24 cellular contexts compared by ENCODE assay signal in genomic region chr10:21501109-21501508, GRCh38. TPM values are rescaled to one million over a fixed set of nuclear protein-coding genes. Genes with fewer than 3 reads are reported as not detected.
DNase-seq lines count a peak whose midpoint lies in the region; ATAC-seq and TF ChIP-seq lines count a peak whose summit lies in the region.
"Had no signal": no experiment of that assay in that cellular context is flagged by ENCODE, and none has a peak within 500 bp of the region (broad histone marks: within the 10 kb centered on the region; RNA-seq: fewer than 3 reads in every experiment).

No MANE protein-coding gene starts in this region.

- H3K9me3 Mint-ChIP-seq in WTC11 (no peaks in the 10 kb centered on the region), osteocyte (ENCODE audit: unreplicated experiment) (no peaks in the 10 kb centered on the region)
- peaks cover 3% of the 10 kb centered on the region for H3K9me3 Mint-ChIP-seq in CD8-positive, alpha-beta T cell
- H3K9me3 Mint-ChIP-seq: activated naive CD4-positive, alpha-beta T cell treated with anti-CD3 and anti-CD28 coated beads, Interleukin-2, amount 50 U/mL, for 24 hours; dendritic cell treated with granulocyte-macrophage colony-stimulating factor and Interleukin-4, amounts not matched to agents 40 ng/mL and 50 ng/mL, for 4 days; T-helper 2 cell treated with Interferon-gamma antibody and Interleukin-4, amounts not matched to agents 5 μg/mL and 100 μg/mL, for 36 hours had no signal

- POLR2A ChIA-PET in WTC11 (lab: Charles Lee), result interaction anchor here (2.6 to 6.1 kb wide), 2 partner anchors 8 to 25 kb away, joined by 19 to 103 read pairs; partner anchors contain the start of gene SKIDA1
- POLR2A ChIA-PET in CD8-positive, alpha-beta T cell (lab: Charles Lee), result no interaction called here

- DNase-seq in WTC11 (ENCODE audit: low spot score), result no peak
- peak; percentile 62 for DNase-seq in osteocyte (ENCODE audit: extremely low spot score, unreplicated experiment)
- no peak for DNase-seq in RPMI8226
- no peak for DNase-seq in coronary artery (ENCODE audit: low spot score)
- DNase-seq in CD8-positive, alpha-beta T cell, result no peak
- DNase-seq in Right ventricle myocardium superior, result no peak
- DNase-seq: activated CD4-positive, alpha-beta T cell treated with anti-CD3 and anti-CD28 coated beads, Interleukin-2, amount 50 U/mL, for 1 hour; BE2C; caudate nucleus; COR-L47; IMR-90; left lung; naive thymus-derived CD8-positive, alpha-beta T cell; NCI-H1092 treated with DMSO at 0.1 percent for 48 hours; NCI-H2081; NCI-H345; WERI-Rb-1 had no signal

- H3K36me3 Mint-ChIP-seq in WTC11 (no peaks in the 10 kb centered on the region), osteocyte (ENCODE audit: unreplicated experiment) (no peaks in the 10 kb centered on the region)
- no peaks in the 10 kb centered on the region for H3K36me3 Mint-ChIP-seq in CD8-positive, alpha-beta T cell

- peak overlapping the region; percentile 80 for H3K4me3 Mint-ChIP-seq in WTC11
- H3K4me3 Mint-ChIP-seq in osteocyte (ENCODE audit: unreplicated experiment), result no peak overlapping the region
- H3K4me3 Mint-ChIP-seq in CD8-positive, alpha-beta T cell, result no peak overlapping the region
- H3K4me3 Mint-ChIP-seq: activated naive CD4-positive, alpha-beta T cell treated with anti-CD3 and anti-CD28 coated beads, Interleukin-2, amount 50 U/mL, for 24 hours; T-helper 2 cell treated with Interferon-gamma antibody and Interleukin-4, amounts not matched to agents 5 μg/mL and 100 μg/mL, for 36 hours had no signal

- H3K27me3 Mint-ChIP-seq in WTC11 (ENCODE audit: low read depth) (peaks cover 39% of the 10 kb centered on the region), osteocyte (ENCODE audit: unreplicated experiment) (peaks cover 5% of the 10 kb centered on the region)
- H3K27me3 Mint-ChIP-seq in CD8-positive, alpha-beta T cell (ENCODE audit: low read depth), result peaks cover 44% of the 10 kb centered on the region

- peak overlapping the region; percentile 58 for H3K4me3 ChIP-seq in iPS-18c (ENCODE audit: insufficient read depth, low read depth, low read length)
- H3K4me3 ChIP-seq in coronary artery, result no peak overlapping the region
- no peak overlapping the region for H3K4me3 ChIP-seq in CD8-positive, alpha-beta T cell (ENCODE audit: low read depth, low read length)
- H3K4me3 ChIP-seq: HAP-1 had no signal

- peaks cover 53% of the 10 kb centered on the region for H3K4me1 ChIP-seq in ES-I3 (ENCODE audit: insufficient read depth, low read length)
- H3K4me1 ChIP-seq in CD8-positive, alpha-beta T cell (ENCODE audit: insufficient read depth, low read length), result peaks cover 15% of the 10 kb centered on the region
- H3K4me1 ChIP-seq: BE2C had no signal

- CTCF ChIA-PET in WTC11 (lab: Charles Lee), result interaction anchor here (0.7 to 1.8 kb wide), 3 partner anchors 8 to 452 kb away, joined by 3 to 5 read pairs (median 4); no protein-coding TSS in a partner anchor
- CTCF ChIA-PET in CD8-positive, alpha-beta T cell (lab: Charles Lee), result interaction anchor here (1.0 kb wide), 1 partner anchor 9 kb away, joined by 3 read pairs; no protein-coding TSS in a partner anchor

- H3K27me3 ChIP-seq in CD8-positive, alpha-beta T cell (ENCODE audit: insufficient read depth, low read length), result peaks cover 40% of the 10 kb centered on the region
- H3K27me3 ChIP-seq: BE2C had no signal

- peaks cover 77% of the 10 kb centered on the region for H3K4me1 Mint-ChIP-seq in WTC11
- H3K4me1 Mint-ChIP-seq in osteocyte (ENCODE audit: unreplicated experiment), result peaks cover 16% of the 10 kb centered on the region
- H3K4me1 Mint-ChIP-seq in CD8-positive, alpha-beta T cell (ENCODE audit: low read depth), result peaks cover 8% of the 10 kb centered on the region

- H3K36me3 ChIP-seq in ES-I3 (ENCODE audit: insufficient read depth, low read length), result no peaks in the 10 kb centered on the region
- no peaks in the 10 kb centered on the region for H3K36me3 ChIP-seq in CD8-positive, alpha-beta T cell (ENCODE audit: insufficient read depth, low read length)
- H3K36me3 ChIP-seq: BE2C, HAP-1, left lung, WERI-Rb-1 had no signal

- H3K27ac Mint-ChIP-seq in WTC11 (peak overlapping the region; percentile 78), osteocyte (ENCODE audit: unreplicated experiment) (no peak overlapping the region)
- no peak overlapping the region for H3K27ac Mint-ChIP-seq in CD8-positive, alpha-beta T cell
- H3K27ac Mint-ChIP-seq: activated naive CD4-positive, alpha-beta T cell treated with anti-CD3 and anti-CD28 coated beads, Interleukin-2, amount 50 U/mL, for 24 hours; dendritic cell treated with granulocyte-macrophage colony-stimulating factor and Interleukin-4, amounts not matched to agents 40 ng/mL and 50 ng/mL, for 4 days; naive thymus-derived CD8-positive, alpha-beta T cell; T-helper 2 cell treated with Interferon-gamma antibody and Interleukin-4, amounts not matched to agents 5 μg/mL and 100 μg/mL, for 36 hours had no signal

- H3K9me3 ChIP-seq in ES-I3 (ENCODE audit: control insufficient read depth, insufficient read depth, low read length) (no peaks in the 10 kb centered on the region), iPS-18c (ENCODE audit: control insufficient read depth, insufficient read depth, low read length) (no peaks in the 10 kb centered on the region)
- no peaks in the 10 kb centered on the region for H3K9me3 ChIP-seq in CD8-positive, alpha-beta T cell (ENCODE audit: low read length)
- H3K9me3 ChIP-seq: BE2C, HAP-1, left lung had no signal

- no peak overlapping the region for H3K27ac ChIP-seq in coronary artery
- no peak overlapping the region for H3K27ac ChIP-seq in CD8-positive, alpha-beta T cell (ENCODE audit: low read depth, low read length)
- H3K27ac ChIP-seq: HL-60, left lung, WERI-Rb-1 had no signal

- ATAC-seq in WTC11 (peak; percentile 2; the same call in 1 of the 2 replicates), Right ventricle myocardium superior (ENCODE audit: poor library complexity) (no peak)
- no peak for ATAC-seq in CD8-positive, alpha-beta T cell
- ATAC-seq: left lung; naive thymus-derived CD8-positive, alpha-beta T cell had no signal

- intact Hi-C loops in CD8-positive, alpha-beta T cell (cut with DNase I, micrococcal nuclease), result loop anchor here in 1 of 2 experiments (2.0 kb wide), 1 partner anchor 16 kb away; no protein-coding TSS in a partner anchor
- intact Hi-C loops in Right ventricle myocardium superior (cut with DNase I), result no loop called here

- TF ChIP-seq CTCF in WTC11 (IDR thresholded peaks at IDR 0.05), result no peak
- no peak for TF ChIP-seq CTCF in osteocyte (IDR thresholded peaks at IDR 0.05)
- TF ChIP-seq CTCF in coronary artery (IDR thresholded peaks at IDR 0.05), result no peak
- TF ChIP-seq CTCF in CD8-positive, alpha-beta T cell (IDR thresholded peaks at IDR 0.05), result no peak

- peak overlapping the region; percentile 73; the same call in 1 of the 2 replicates for H3K9ac ChIP-seq in ES-I3 (ENCODE audit: low read depth, low read length)

TF ChIP-seq in WTC11, 78 proteins besides CTCF, POLR2A, EP300 and RAD21 (continues in another document):
- no peak for TF ChIP-seq EMX1 (CRISPR knock-in tag; IDR thresholded peaks at IDR 0.05)
- TF ChIP-seq, protein P1, sequence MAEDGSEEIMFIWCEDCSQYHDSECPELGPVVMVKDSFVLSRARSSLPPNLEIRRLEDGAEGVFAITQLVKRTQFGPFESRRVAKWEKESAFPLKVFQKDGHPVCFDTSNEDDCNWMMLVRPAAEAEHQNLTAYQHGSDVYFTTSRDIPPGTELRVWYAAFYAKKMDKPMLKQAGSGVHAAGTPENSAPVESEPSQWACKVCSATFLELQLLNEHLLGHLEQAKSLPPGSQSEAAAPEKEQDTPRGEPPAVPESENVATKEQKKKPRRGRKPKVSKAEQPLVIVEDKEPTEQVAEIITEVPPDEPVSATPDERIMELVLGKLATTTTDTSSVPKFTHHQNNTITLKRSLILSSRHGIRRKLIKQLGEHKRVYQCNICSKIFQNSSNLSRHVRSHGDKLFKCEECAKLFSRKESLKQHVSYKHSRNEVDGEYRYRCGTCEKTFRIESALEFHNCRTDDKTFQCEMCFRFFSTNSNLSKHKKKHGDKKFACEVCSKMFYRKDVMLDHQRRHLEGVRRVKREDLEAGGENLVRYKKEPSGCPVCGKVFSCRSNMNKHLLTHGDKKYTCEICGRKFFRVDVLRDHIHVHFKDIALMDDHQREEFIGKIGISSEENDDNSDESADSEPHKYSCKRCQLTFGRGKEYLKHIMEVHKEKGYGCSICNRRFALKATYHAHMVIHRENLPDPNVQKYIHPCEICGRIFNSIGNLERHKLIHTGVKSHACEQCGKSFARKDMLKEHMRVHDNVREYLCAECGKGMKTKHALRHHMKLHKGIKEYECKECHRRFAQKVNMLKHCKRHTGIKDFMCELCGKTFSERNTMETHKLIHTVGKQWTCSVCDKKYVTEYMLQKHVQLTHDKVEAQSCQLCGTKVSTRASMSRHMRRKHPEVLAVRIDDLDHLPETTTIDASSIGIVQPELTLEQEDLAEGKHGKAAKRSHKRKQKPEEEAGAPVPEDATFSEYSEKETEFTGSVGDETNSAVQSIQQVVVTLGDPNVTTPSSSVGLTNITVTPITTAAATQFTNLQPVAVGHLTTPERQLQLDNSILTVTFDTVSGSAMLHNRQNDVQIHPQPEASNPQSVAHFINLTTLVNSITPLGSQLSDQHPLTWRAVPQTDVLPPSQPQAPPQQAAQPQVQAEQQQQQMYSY (CRISPR knock-in tag; IDR thresholded peaks at IDR 0.05), result no peak
- TF ChIP-seq, protein P2, sequence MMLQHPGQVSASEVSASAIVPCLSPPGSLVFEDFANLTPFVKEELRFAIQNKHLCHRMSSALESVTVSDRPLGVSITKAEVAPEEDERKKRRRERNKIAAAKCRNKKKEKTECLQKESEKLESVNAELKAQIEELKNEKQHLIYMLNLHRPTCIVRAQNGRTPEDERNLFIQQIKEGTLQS (CRISPR knock-in tag; conservative IDR thresholded peaks at IDR 0.05), result no peak
- TF ChIP-seq IRF1 (CRISPR knock-in tag; IDR thresholded peaks at IDR 0.05), result no peak
- TF ChIP-seq NFE2L1 (CRISPR knock-in tag; IDR thresholded peaks at IDR 0.05), result no peak
- TF ChIP-seq FOXK1 (CRISPR knock-in tag; IDR thresholded peaks at IDR 0.05), result no peak
- no peak for TF ChIP-seq NR2C2 (CRISPR knock-in tag; IDR thresholded peaks at IDR 0.05)
- no peak for TF ChIP-seq FOXP1 (CRISPR knock-in tag; IDR thresholded peaks at IDR 0.05; ENCODE audit: borderline replicate concordance)
- TF ChIP-seq CBFB (CRISPR knock-in tag; IDR thresholded peaks at IDR 0.05; ENCODE audit: low read depth), result no peak

RNA-seq across cellular contexts. Expression of gene SKIDA1, which starts 24.4 kb away (rescaled TPM):
- total RNA-seq in WTC11 (2021) (9.4 to 12.9 TPM (median 11.8 TPM) in 3 replicates), osteocyte (4.3 and 4.9 TPM in 2 replicates), Right ventricle myocardium superior (3.3 TPM)
- total RNA-seq in CD8-positive, alpha-beta T cell, result not detected

RNA-seq across cellular contexts. Expression of gene MLLT10, which starts 32.9 kb away (rescaled TPM):
- 52.7 to 60.3 TPM (median 60.1 TPM) in 3 replicates for total RNA-seq in WTC11 (2021)
- 43.9 and 56.5 TPM in 2 replicates for total RNA-seq in osteocyte
- 10 to 100 TPM; 36.7 to 41.0 TPM for total RNA-seq in CD8-positive, alpha-beta T cell
- total RNA-seq in Right ventricle myocardium superior, result 22.9 TPM
